In genomic region chr20:25036331-25036936, GRCh38 we compare ENCODE assay signal across 12 cellular contexts. TPM values are rescaled to one million over a fixed set of nuclear protein-coding genes. Genes with fewer than 3 reads are reported as not detected.
DNase-seq lines count a peak whose midpoint lies in the region; ATAC-seq and TF ChIP-seq lines count a peak whose summit lies in the region.
"Had no signal": no experiment of that assay in that cellular context is flagged by ENCODE, and none has a peak within 500 bp of the region (broad histone marks: within the 10 kb centered on the region; RNA-seq: fewer than 3 reads in every experiment).

No MANE protein-coding gene starts in this region.

- H3K4me3 ChIP-seq in SJCRH30 = peak overlapping the region; percentile 14
- peak overlapping the region in 1 of 2 donors; percentile 9 for H3K4me3 ChIP-seq in right atrium auricular region

- H3K4me1 ChIP-seq in SJCRH30 (peaks cover 72% of the 10 kb centered on the region), right atrium auricular region (peaks cover 0 to 93% of the 10 kb centered on the region in 2 donors)

- H3K9me3 ChIP-seq in SJCRH30 (replicated peaks) (no peaks in the 10 kb centered on the region), right atrium auricular region (no peaks in the 10 kb centered on the region)

- DNase-seq in SJCRH30 (peak; percentile 58 to 77), right atrium auricular region (ENCODE audit: low spot score) (no peak), SHP77 (lab: John Stamatoyannopoulos, UW) (no peak), GM10266 (ENCODE audit: extremely low spot score) (no peak), NCI-H774 (lab: John Stamatoyannopoulos, UW) (no peak)
- no peak for DNase-seq in stimulated activated naive B cell treated with anti-CD40 and anti-IgM and Interleukin-4, amounts not matched to agents 10 μg/mL and 1 μg/mL and 100 μg/mL, for 72 hours
- DNase-seq: endodermal cell, IMR-90 had no signal

- no peaks in the 10 kb centered on the region for H3K27me3 Mint-ChIP-seq in stimulated activated naive B cell treated with anti-CD40 and anti-IgM and Interleukin-4, amounts not matched to agents 10 μg/mL and 1 μg/mL and 100 μg/mL, for 72 hours

- peaks cover 1 to 6% of the 10 kb centered on the region in 2 donors for H3K36me3 Mint-ChIP-seq in stimulated activated naive B cell treated with anti-CD40 and anti-IgM and Interleukin-4, amounts not matched to agents 10 μg/mL and 1 μg/mL and 100 μg/mL, for 72 hours

- peak; percentile 27 for ATAC-seq in GM19043 (IDR thresholded peaks at IDR 0.05; ENCODE audit: low read depth, unreplicated experiment)
- ATAC-seq in stimulated activated naive B cell treated with anti-CD40 and anti-IgM and Interleukin-4, amounts not matched to agents 10 μg/mL and 1 μg/mL and 100 μg/mL, for 72 hours (replicated peaks) = no peak
- ATAC-seq: HCT116, left lobe of liver had no signal

- H3K36me3 ChIP-seq in SJCRH30 = no peaks in the 10 kb centered on the region
- no peaks in the 10 kb centered on the region for H3K36me3 ChIP-seq in right atrium auricular region

- peak overlapping the region; percentile 80 for H3K27ac Mint-ChIP-seq in stimulated activated naive B cell treated with anti-CD40 and anti-IgM and Interleukin-4, amounts not matched to agents 10 μg/mL and 1 μg/mL and 100 μg/mL, for 72 hours
- H3K27ac Mint-ChIP-seq: endodermal cell had no signal

- TF ChIP-seq CTCF in right atrium auricular region (IDR thresholded peaks at IDR 0.05) = no peak
- no peak for TF ChIP-seq CTCF in GM10266 (IDR thresholded peaks at IDR 0.05; ENCODE audit: control insufficient read depth, insufficient read depth, low read depth, missing control alignments)

- peak overlapping the region; percentile 55 to 66 for H3K4me3 Mint-ChIP-seq in stimulated activated naive B cell treated with anti-CD40 and anti-IgM and Interleukin-4, amounts not matched to agents 10 μg/mL and 1 μg/mL and 100 μg/mL, for 72 hours
- H3K4me3 Mint-ChIP-seq: endodermal cell had no signal

- H3K27me3 ChIP-seq in SJCRH30 = no peaks in the 10 kb centered on the region
- H3K27me3 ChIP-seq in right atrium auricular region = no peaks in the 10 kb centered on the region

- H3K4me1 Mint-ChIP-seq in stimulated activated naive B cell treated with anti-CD40 and anti-IgM and Interleukin-4, amounts not matched to agents 10 μg/mL and 1 μg/mL and 100 μg/mL, for 72 hours = peaks cover 40 to 56% of the 10 kb centered on the region in 2 donors
- H3K4me1 Mint-ChIP-seq: endodermal cell had no signal

- H3K27ac ChIP-seq in SJCRH30 (peak overlapping the region; percentile 74), right atrium auricular region (peak overlapping the region; percentile 66 to 94)

- H3K9me3 Mint-ChIP-seq in stimulated activated naive B cell treated with anti-CD40 and anti-IgM and Interleukin-4, amounts not matched to agents 10 μg/mL and 1 μg/mL and 100 μg/mL, for 72 hours = no peaks in the 10 kb centered on the region
- H3K9me3 Mint-ChIP-seq: endodermal cell had no signal

RNA-seq across cellular contexts. Expression of gene ACSS1, which starts 21.5 kb away (rescaled TPM):
- total RNA-seq in SJCRH30 (2014; rRNA removed; shearing (Covaris generic)) = 11.5 and 13.0 TPM in 2 replicates
- 10 to 100 TPM; 25.6 to 26.4 TPM for total RNA-seq in right atrium auricular region

RNA-seq across cellular contexts. Expression of gene APMAP, which starts 43.9 kb away (rescaled TPM):
- total RNA-seq in SJCRH30 (2014; rRNA removed; shearing (Covaris generic)) = 103 and 107 TPM in 2 replicates
- 10 to 100 TPM; 30.3 to 30.5 TPM for total RNA-seq in right atrium auricular region

RNA-seq across cellular contexts. Expression of gene VSX1, which starts 45.5 kb away (rescaled TPM):
- 0.06 and 0.10 TPM in 2 replicates for total RNA-seq in SJCRH30 (2014; rRNA removed; shearing (Covaris generic))
- not detected for total RNA-seq in right atrium auricular region
- total RNA-seq: activated CD8-positive, alpha-beta memory T cell treated with anti-CD3 and anti-CD28 coated beads for 36 hours; endodermal cell; IMR-90 had no signal

Comparison
In these comparisons a context has a peak if more than half of its experiments do, and no peak if none do; other contexts are left out.
1. DNase-seq: peak in SJCRH30 (2 of 2); none in right atrium auricular region (single experiment), stimulated activated naive B cell treated with anti-CD40 and anti-IgM and Interleukin-4, amounts not matched to agents 10 μg/mL and 1 μg/mL and 100 μg/mL, for 72 hours (single experiment), SHP77 (0 of 2), GM10266 (single experiment) and NCI-H774 (single experiment).